19 cellular contexts compared by ENCODE assay signal in the genomic region with DNA sequence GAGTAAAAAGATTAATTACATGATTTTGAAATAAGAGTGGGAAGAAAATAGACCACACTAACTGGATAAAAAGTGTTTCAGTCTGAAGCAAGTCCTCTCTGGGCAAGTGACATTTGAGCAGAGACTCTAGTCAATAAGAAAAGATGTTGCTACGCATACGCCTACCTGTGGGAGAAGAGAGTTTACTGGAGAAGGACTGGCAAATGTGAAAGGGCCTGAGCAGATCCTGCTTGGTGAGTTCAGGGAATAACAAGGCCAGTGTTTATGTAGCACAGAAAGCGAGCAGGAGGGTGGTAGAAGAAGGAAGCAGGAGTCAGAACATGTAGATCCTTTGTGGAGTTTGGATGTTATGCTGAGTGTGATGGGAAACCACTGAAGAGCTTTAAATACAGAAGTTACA. TPM values are rescaled to one million over a fixed set of nuclear protein-coding genes. Genes with fewer than 3 reads are reported as not detected.
A peak's percentile ranks its signal among the peaks of the same experiment; 100 is the strongest.
DNase-seq lines count a peak whose midpoint lies in the region; ATAC-seq and TF ChIP-seq lines count a peak whose summit lies in the region.
"Had no signal": no experiment of that assay in that cellular context is flagged by ENCODE, and none has a peak within 500 bp of the region (broad histone marks: within the 10 kb centered on the region; RNA-seq: fewer than 3 reads in every experiment).

No MANE protein-coding gene starts in this region.

- intact Hi-C loops in posterior vena cava (cut with DNase I) = no loop called here

- H3K27ac ChIP-seq in GM23338 (ENCODE audit: low read depth) = no peak overlapping the region
- peak overlapping the region; percentile 12 for H3K27ac ChIP-seq in neutrophil

- peaks cover 0 to 7% of the 10 kb centered on the region in 2 donors for H3K36me3 Mint-ChIP-seq in activated T-cell treated with anti-CD3 and anti-CD28 coated beads, Interleukin-2, amount 50 U/mL, for 72 hours (ENCODE audit: insufficient read depth in 2 of 2)
- 0 out of 3 replicates have a peak, but pooled peaks cover 4% of the 10 kb centered on the region for H3K36me3 Mint-ChIP-seq in GM23338 (ENCODE audit: low read depth)
- peaks cover 8% of the 10 kb centered on the region for H3K36me3 Mint-ChIP-seq in WTC11
- H3K36me3 Mint-ChIP-seq in activated CD4-positive, alpha-beta memory T cell treated with anti-CD3 and anti-CD28 coated beads, Interleukin-2, amount 10 ng/mL, durations not matched to agents 7 days and 5 days (ENCODE audit: low read depth) = peaks cover 17% of the 10 kb centered on the region

- H3K9me3 Mint-ChIP-seq in activated T-cell treated with anti-CD3 and anti-CD28 coated beads, Interleukin-2, amount 50 U/mL, for 72 hours = peaks cover 0 to 1% of the 10 kb centered on the region in 2 donors
- H3K9me3 Mint-ChIP-seq in GM23338 = no peaks in the 10 kb centered on the region
- no peaks in the 10 kb centered on the region for H3K9me3 Mint-ChIP-seq in WTC11
- H3K9me3 Mint-ChIP-seq in activated CD4-positive, alpha-beta memory T cell treated with anti-CD3 and anti-CD28 coated beads, Interleukin-2, amount 10 ng/mL, durations not matched to agents 7 days and 5 days = no peaks in the 10 kb centered on the region

- DNase-seq in activated T-cell treated with anti-CD3 and anti-CD28 coated beads, Interleukin-2, amount 50 U/mL, for 72 hours = no peak
- no peak for DNase-seq in activated T-cell treated with anti-CD3 and anti-CD28 coated beads for 4 hours
- peak; percentile 23 for DNase-seq in GM23338 (ENCODE audit: low spot score)
- DNase-seq in WTC11 (ENCODE audit: low spot score) = no peak
- DNase-seq in activated CD4-positive, alpha-beta memory T cell treated with anti-CD3 and anti-CD28 coated beads, Interleukin-2, amount 10 ng/mL, durations not matched to agents 7 days and 5 days = no peak
- DNase-seq in posterior vena cava (ENCODE audit: low spot score) = no peak
- DNase-seq: 8988T, AML-193, C1 segment of cervical spinal cord, DMS79 treated with DMSO at 0.1 percent for 48 hours, Karpas-422, NCI-H1417, NCI-H187, NCI-H446, NCI-H526 treated with DMSO at 0.1 percent for 48 hours, RPMI8226, SHP77 had no signal

- no peaks in the 10 kb centered on the region for H4K20me1 ChIP-seq in GM23338 (replicated peaks; ENCODE audit: insufficient read depth)

- CTCF ChIA-PET in WTC11 (lab: Charles Lee) = no interaction called here
- CTCF ChIA-PET in activated CD4-positive, alpha-beta memory T cell treated with anti-CD3 and anti-CD28 coated beads, Interleukin-2, amount 10 ng/mL, durations not matched to agents 7 days and 5 days (lab: Charles Lee) = no interaction called here

- no peaks in the 10 kb centered on the region for H3K27me3 ChIP-seq in GM23338 (ENCODE audit: insufficient read depth)
- H3K27me3 ChIP-seq in neutrophil = no peaks in the 10 kb centered on the region

- H3K4me3 Mint-ChIP-seq in activated T-cell treated with anti-CD3 and anti-CD28 coated beads, Interleukin-2, amount 50 U/mL, for 72 hours = no peak overlapping the region
- H3K4me3 Mint-ChIP-seq in GM23338 (no peak overlapping the region), WTC11 (no peak overlapping the region)
- no peak overlapping the region for H3K4me3 Mint-ChIP-seq in activated CD4-positive, alpha-beta memory T cell treated with anti-CD3 and anti-CD28 coated beads, Interleukin-2, amount 10 ng/mL, durations not matched to agents 7 days and 5 days

- POLR2A ChIA-PET in WTC11 (lab: Charles Lee) = no interaction called here
- POLR2A ChIA-PET in activated CD4-positive, alpha-beta memory T cell treated with anti-CD3 and anti-CD28 coated beads, Interleukin-2, amount 10 ng/mL, durations not matched to agents 7 days and 5 days (lab: Charles Lee) = no interaction called here

- ATAC-seq in activated T-cell treated with anti-CD3 and anti-CD28 coated beads, Interleukin-2, amount 50 U/mL, for 72 hours (replicated peaks in 1 of 2) = no peak
- ATAC-seq in GM23338 = peak; percentile 74
- ATAC-seq in WTC11 = peak; percentile 63
- no peak for ATAC-seq in HG03175 (IDR thresholded peaks at IDR 0.05; ENCODE audit: unreplicated experiment)

- H3K4me3 ChIP-seq in GM23338 (no peak overlapping the region), neutrophil (ENCODE audit: low read depth in 1 of 2, low read length in 1 of 2) (no peak overlapping the region)

- H3F3A ChIP-seq in GM23338 (replicated peaks; ENCODE audit: low read depth) = no peaks in the 10 kb centered on the region

- H3K4me2 ChIP-seq in GM23338 = no peak overlapping the region

- no peaks in the 10 kb centered on the region for H3K4me1 ChIP-seq in GM23338 (ENCODE audit: insufficient read depth)
- no peaks in the 10 kb centered on the region for H3K4me1 ChIP-seq in neutrophil (ENCODE audit: control insufficient read depth in 1 of 2, insufficient read depth in 1 of 2, low read depth in 1 of 2, low read length in 1 of 2)

- peak overlapping the region; percentile 55 for H3K27ac Mint-ChIP-seq in activated T-cell treated with anti-CD3 and anti-CD28 coated beads, Interleukin-2, amount 50 U/mL, for 72 hours
- H3K27ac Mint-ChIP-seq in GM23338 (peak overlapping the region; percentile 13), WTC11 (peak overlapping the region; percentile 38)
- H3K27ac Mint-ChIP-seq in activated CD4-positive, alpha-beta memory T cell treated with anti-CD3 and anti-CD28 coated beads, Interleukin-2, amount 10 ng/mL, durations not matched to agents 7 days and 5 days = no peak overlapping the region

- H2AFZ ChIP-seq in GM23338 = no peak overlapping the region

- no peaks in the 10 kb centered on the region for H3K27me3 Mint-ChIP-seq in activated T-cell treated with anti-CD3 and anti-CD28 coated beads, Interleukin-2, amount 50 U/mL, for 72 hours (ENCODE audit: low read depth)
- H3K27me3 Mint-ChIP-seq in GM23338 (ENCODE audit: insufficient read depth, low read depth, poor library complexity) (peaks cover 1% of the 10 kb centered on the region), WTC11 (ENCODE audit: low read depth) (no peaks in the 10 kb centered on the region)
- no peaks in the 10 kb centered on the region for H3K27me3 Mint-ChIP-seq in activated CD4-positive, alpha-beta memory T cell treated with anti-CD3 and anti-CD28 coated beads, Interleukin-2, amount 10 ng/mL, durations not matched to agents 7 days and 5 days

- H3K79me2 ChIP-seq in GM23338 (replicated peaks; ENCODE audit: insufficient read depth) = no peaks in the 10 kb centered on the region

- H3K36me3 ChIP-seq in GM23338 (ENCODE audit: insufficient read depth) (no peaks in the 10 kb centered on the region), neutrophil (peaks cover 23% of the 10 kb centered on the region)

- no peak for TF ChIP-seq CTCF in GM23338 (conservative IDR thresholded peaks at IDR 0.05; ENCODE audit: low read depth in 2 of 2)
- no peak for TF ChIP-seq CTCF in WTC11 (IDR thresholded peaks at IDR 0.05)
- no peak for TF ChIP-seq CTCF in neutrophil (IDR thresholded peaks at IDR 0.05)

- no peaks in the 10 kb centered on the region for H3K9me2 ChIP-seq in GM23338 (ENCODE audit: insufficient read depth)

- peaks cover 6% of the 10 kb centered on the region for H3K4me1 Mint-ChIP-seq in activated T-cell treated with anti-CD3 and anti-CD28 coated beads, Interleukin-2, amount 50 U/mL, for 72 hours (ENCODE audit: low read depth)
- H3K4me1 Mint-ChIP-seq in GM23338 (peaks cover 8% of the 10 kb centered on the region), WTC11 (peaks cover 8% of the 10 kb centered on the region)
- H3K4me1 Mint-ChIP-seq in activated CD4-positive, alpha-beta memory T cell treated with anti-CD3 and anti-CD28 coated beads, Interleukin-2, amount 10 ng/mL, durations not matched to agents 7 days and 5 days = peaks cover 7% of the 10 kb centered on the region

- H3K9me3 ChIP-seq in neutrophil = no peaks in the 10 kb centered on the region

TF ChIP-seq in GM23338, 12 proteins besides CTCF, POLR2A, EP300 and RAD21 (continues in another document):
- TF ChIP-seq ZNF114 (CRISPR knock-in tag; IDR thresholded peaks at IDR 0.05) (no peak), NANOG (IDR thresholded peaks at IDR 0.05; ENCODE audit: borderline replicate concordance) (no peak)

TF ChIP-seq in WTC11, 78 proteins besides CTCF, POLR2A, EP300 and RAD21 (continues in another document):
- TF ChIP-seq NR3C1 (CRISPR knock-in tag; conservative IDR thresholded peaks at IDR 0.05; ENCODE audit: low read depth) (no peak), CREM (CRISPR knock-in tag; IDR thresholded peaks at IDR 0.05) (no peak), SOX15 (CRISPR knock-in tag; IDR thresholded peaks at IDR 0.05) (no peak), HMGA2 (CRISPR knock-in tag; IDR thresholded peaks at IDR 0.05) (no peak)
- TF ChIP-seq, protein P1, sequence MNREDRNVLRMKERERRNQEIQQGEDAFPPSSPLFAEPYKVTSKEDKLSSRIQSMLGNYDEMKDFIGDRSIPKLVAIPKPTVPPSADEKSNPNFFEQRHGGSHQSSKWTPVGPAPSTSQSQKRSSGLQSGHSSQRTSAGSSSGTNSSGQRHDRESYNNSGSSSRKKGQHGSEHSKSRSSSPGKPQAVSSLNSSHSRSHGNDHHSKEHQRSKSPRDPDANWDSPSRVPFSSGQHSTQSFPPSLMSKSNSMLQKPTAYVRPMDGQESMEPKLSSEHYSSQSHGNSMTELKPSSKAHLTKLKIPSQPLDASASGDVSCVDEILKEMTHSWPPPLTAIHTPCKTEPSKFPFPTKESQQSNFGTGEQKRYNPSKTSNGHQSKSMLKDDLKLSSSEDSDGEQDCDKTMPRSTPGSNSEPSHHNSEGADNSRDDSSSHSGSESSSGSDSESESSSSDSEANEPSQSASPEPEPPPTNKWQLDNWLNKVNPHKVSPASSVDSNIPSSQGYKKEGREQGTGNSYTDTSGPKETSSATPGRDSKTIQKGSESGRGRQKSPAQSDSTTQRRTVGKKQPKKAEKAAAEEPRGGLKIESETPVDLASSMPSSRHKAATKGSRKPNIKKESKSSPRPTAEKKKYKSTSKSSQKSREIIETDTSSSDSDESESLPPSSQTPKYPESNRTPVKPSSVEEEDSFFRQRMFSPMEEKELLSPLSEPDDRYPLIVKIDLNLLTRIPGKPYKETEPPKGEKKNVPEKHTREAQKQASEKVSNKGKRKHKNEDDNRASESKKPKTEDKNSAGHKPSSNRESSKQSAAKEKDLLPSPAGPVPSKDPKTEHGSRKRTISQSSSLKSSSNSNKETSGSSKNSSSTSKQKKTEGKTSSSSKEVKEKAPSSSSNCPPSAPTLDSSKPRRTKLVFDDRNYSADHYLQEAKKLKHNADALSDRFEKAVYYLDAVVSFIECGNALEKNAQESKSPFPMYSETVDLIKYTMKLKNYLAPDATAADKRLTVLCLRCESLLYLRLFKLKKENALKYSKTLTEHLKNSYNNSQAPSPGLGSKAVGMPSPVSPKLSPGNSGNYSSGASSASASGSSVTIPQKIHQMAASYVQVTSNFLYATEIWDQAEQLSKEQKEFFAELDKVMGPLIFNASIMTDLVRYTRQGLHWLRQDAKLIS (CRISPR knock-in tag; IDR thresholded peaks at IDR 0.05; ENCODE audit: borderline replicate concordance) = no peak

RNA-seq across cellular contexts. Expression of a gene that starts 43.4 kb away (rescaled TPM):
- 10 to 100 TPM; 51.7 to 68.5 TPM for total RNA-seq in activated T-cell treated with anti-CD3 and anti-CD28 coated beads, Interleukin-2, amount 50 U/mL, for 72 hours
- 27.8 and 35.5 TPM in 2 replicates for total RNA-seq in GM23338 (2014; rRNA removed; shearing (Covaris generic))
- polyA plus RNA-seq in GM23338 (2016; fragmentation: Nextera tagmentation; extraction: Ambion mirVana) = 51.0 and 77.2 TPM in 2 replicates
- 61.1 to 71.4 TPM (median 65.7 TPM) in 3 replicates for total RNA-seq in WTC11 (2021)
- 10 to 100 TPM; 69.5 to 72.0 TPM for total RNA-seq in activated CD4-positive, alpha-beta memory T cell treated with anti-CD3 and anti-CD28 coated beads, Interleukin-2, amount 10 ng/mL, durations not matched to agents 7 days and 5 days
- 10 to 100 TPM; 94.7 to 96.2 TPM for total RNA-seq in posterior vena cava

Comparison
In these comparisons a context has a peak if more than half of its experiments do, and no peak if none do; other contexts are left out.
1. ATAC-seq: peak in GM23338 (single experiment) and WTC11 (single experiment); none in activated T-cell treated with anti-CD3 and anti-CD28 coated beads, Interleukin-2, amount 50 U/mL, for 72 hours (0 of 2) and HG03175 (single experiment).